In the genomic region with DNA sequence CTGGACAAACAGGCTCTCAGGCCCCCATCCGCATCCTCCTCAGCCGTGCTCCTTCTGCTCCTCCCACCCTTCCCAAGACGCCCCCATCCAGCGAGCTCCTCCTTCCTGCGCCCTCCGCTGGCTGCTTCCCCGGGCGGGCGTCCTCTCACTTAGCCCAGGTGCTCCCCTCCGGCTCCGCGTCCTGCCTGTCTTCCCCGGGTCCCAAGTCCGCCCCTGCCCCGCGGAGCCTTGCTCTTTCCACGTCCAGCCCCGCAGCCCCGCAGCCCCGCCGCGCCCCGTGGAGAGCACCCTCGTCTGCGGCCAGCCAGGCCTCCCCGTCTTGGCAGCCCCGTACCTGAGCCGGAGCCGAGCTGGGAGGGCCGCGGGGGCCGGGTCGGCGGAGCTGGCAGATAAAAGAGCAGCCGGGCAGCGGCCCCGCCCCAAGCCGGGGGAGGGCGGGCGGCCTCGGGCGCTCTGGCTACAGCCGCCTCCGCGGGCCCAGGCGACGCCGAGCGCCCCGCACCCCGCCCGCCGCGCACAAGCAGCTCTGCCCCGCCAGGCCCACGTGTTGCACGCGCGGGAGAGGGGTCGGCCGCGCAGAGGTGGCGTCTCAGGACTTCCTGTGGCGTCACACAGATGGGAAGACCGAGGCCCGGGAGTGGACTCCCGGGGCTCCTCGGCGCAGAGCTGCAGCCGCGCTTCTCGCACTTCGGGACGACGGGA, we compare ENCODE assay signal across 8 cellular contexts. TPM values are rescaled to one million over a fixed set of nuclear protein-coding genes. Genes with fewer than 3 reads are reported as not detected.
DNase-seq lines count a peak whose midpoint lies in the region; ATAC-seq and TF ChIP-seq lines count a peak whose summit lies in the region.

Gene PAQR7, minus strand, starts transcription at position 555 of the 702 bp plus-strand sequence. CDS start 11,869 bp downstream, outside the sequence.

- no peak within 1 kb of the TSS for H3K27ac ChIP-seq in endodermal cell (ENCODE audit: low read depth, low read length)
- peak within 1 kb of the TSS; percentile 83 for H3K27ac ChIP-seq in mesodermal cell (ENCODE audit: low read depth, low read length, severe bottlenecking)

- peak; percentile 47 for TF ChIP-seq CTCF in endodermal cell (conservative IDR thresholded peaks at IDR 0.05)

- H3K4me1 ChIP-seq in endodermal cell (ENCODE audit: control insufficient read depth, insufficient read depth, low read length) (peaks cover 3% of the 10 kb centered on the region), mesodermal cell (ENCODE audit: control insufficient read depth, insufficient read depth, low read length, poor library complexity, severe bottlenecking) (peaks cover 10% of the 10 kb centered on the region)

- H3K4me3 Mint-ChIP-seq in endodermal cell: peak within 1 kb of the TSS; percentile 71

- DNase-seq in ELF-1 (ENCODE audit: low read depth, low spot score): peak; percentile 85
- DNase-seq in NCI-H748 (lab: John Stamatoyannopoulos, UW; ENCODE audit: unreplicated experiment): peak; percentile 75
- peak; percentile 82 for DNase-seq in activated CD8-positive, alpha-beta memory T cell treated with anti-CD3 and anti-CD28 coated beads, Interleukin-2, amount 50 U/mL, for 48 hours
- DNase-seq in endodermal cell: peak; percentile 90
- DNase-seq in stimulated activated CD8-positive, alpha-beta memory T cell treated with anti-CD3 and anti-CD28 coated beads, Interleukin-15, amount 100 ng/mL, for 1 hour (ENCODE audit: low read depth): peak; percentile 13
- DNase-seq in 8988T: no peak

- peak within 1 kb of the TSS; percentile 88 for H3K27ac Mint-ChIP-seq in endodermal cell

- peaks cover 9% of the 10 kb centered on the region for H3K4me1 Mint-ChIP-seq in endodermal cell

- H3K9me3 Mint-ChIP-seq in endodermal cell: no peaks in the 10 kb centered on the region

- peak within 1 kb of the TSS; percentile 59 for H3K9ac ChIP-seq in endodermal cell (ENCODE audit: extremely low read depth, low read length, poor library complexity, severe bottlenecking)

- H3K36me3 ChIP-seq in endodermal cell (ENCODE audit: control insufficient read depth, insufficient read depth, low read length) (peaks cover 3% of the 10 kb centered on the region), mesodermal cell (ENCODE audit: control insufficient read depth, insufficient read depth, low read length) (no peaks in the 10 kb centered on the region)

- no peaks in the 10 kb centered on the region for H3K27me3 ChIP-seq in endodermal cell (ENCODE audit: control insufficient read depth, insufficient read depth, low read length, poor library complexity, severe bottlenecking)

- no peaks in the 10 kb centered on the region for H3K36me3 Mint-ChIP-seq in endodermal cell (ENCODE audit: low read depth)

- H3K4me3 ChIP-seq in endodermal cell (ENCODE audit: low read length): peak within 1 kb of the TSS; percentile 76
- peak within 1 kb of the TSS; percentile 62 for H3K4me3 ChIP-seq in mesodermal cell (ENCODE audit: extremely low read depth, insufficient read depth, low read length, poor library complexity, severe bottlenecking)

- 1 to 2% methylated on average over 24 to 75 of the region's 75 CpGs for WGBS in endodermal cell (ENCODE audit: insufficient coverage in 1 of 2, insufficient read length in 1 of 2), 2 experiments
- 0 to 1% methylated on average over 63 of the region's 75 CpGs for WGBS in mesodermal cell (ENCODE audit: insufficient coverage in 2 of 2), 2 experiments

- peaks cover 22% of the 10 kb centered on the region for H3K27me3 Mint-ChIP-seq in endodermal cell (ENCODE audit: insufficient read depth)

- H3K9me3 ChIP-seq in endodermal cell (ENCODE audit: control insufficient read depth, low read length) (no peaks in the 10 kb centered on the region), mesodermal cell (ENCODE audit: control insufficient read depth, low read length) (no peaks in the 10 kb centered on the region)

- peak; percentile 55 for ATAC-seq in HG02642 (IDR thresholded peaks at IDR 0.05; ENCODE audit: poor library complexity, unreplicated experiment)

RNA-seq across cellular contexts. Expression of gene PAQR7, which starts in this region (rescaled TPM):
- total RNA-seq in endodermal cell: 10 to 100 TPM; 11.7 to 15.0 TPM
- polyA plus RNA-seq in endodermal cell (2013, experiment 1 of 2): 5.5 TPM
- 5.7 TPM for polyA plus RNA-seq in endodermal cell (2013, experiment 2 of 2)
- polyA plus RNA-seq in mesodermal cell (2013, experiment 1 of 2): 8.0 TPM
- polyA plus RNA-seq in mesodermal cell (2013, experiment 2 of 2): 8.1 TPM
